ENCODE assay signal across 7 cellular contexts in the genomic region with DNA sequence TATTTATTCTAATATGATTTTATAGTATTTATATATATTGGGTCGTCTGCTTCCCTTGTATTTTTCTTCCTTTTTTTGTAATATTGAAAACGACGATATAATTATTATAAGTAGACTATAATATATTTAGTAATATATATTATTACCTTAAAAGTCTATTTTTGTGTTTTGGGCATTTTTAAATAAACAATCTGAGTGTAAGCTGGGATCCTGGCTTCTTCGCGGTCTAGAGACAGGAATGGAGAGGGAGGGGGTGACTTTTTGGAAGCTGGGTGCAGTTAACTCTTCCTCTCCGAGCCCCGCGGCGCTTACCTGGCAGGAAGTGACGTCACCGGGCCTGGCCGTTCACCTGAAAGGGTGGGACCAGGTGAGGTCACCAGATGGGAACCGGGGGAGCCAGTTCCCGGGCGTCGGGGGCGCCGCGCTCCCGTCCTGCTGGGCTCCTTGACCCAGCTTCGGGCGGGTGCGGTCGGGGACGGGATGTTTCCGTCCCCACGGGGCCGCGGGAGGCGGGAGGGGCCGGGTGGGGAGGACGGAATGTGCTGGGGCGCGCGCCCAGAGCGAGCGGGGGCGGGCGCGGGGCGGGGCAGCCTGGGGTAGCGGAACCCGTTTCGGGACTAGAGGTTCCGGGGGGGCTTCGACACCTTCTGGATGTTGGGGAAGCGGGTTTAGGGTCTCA. TPM values are rescaled to one million over a fixed set of nuclear protein-coding genes. Genes with fewer than 3 reads are reported as not detected.
DNase-seq lines count a peak whose midpoint lies in the region; ATAC-seq and TF ChIP-seq lines count a peak whose summit lies in the region.

No MANE protein-coding gene starts in this region.

- peak; percentile 68 for TF ChIP-seq POLR2A in GM18505 (IDR thresholded peaks at IDR 0.05; ENCODE audit: borderline replicate concordance, extremely low read depth, insufficient read depth, insufficient read length)

- intact Hi-C loops in activated CD4-positive, alpha-beta T cell treated with anti-CD3 and anti-CD28 coated beads for 36 hours (cut with DNase I, micrococcal nuclease): loop anchor here in 1 of 2 experiments (10.0 kb wide), 1 partner anchor 1205 kb away; no protein-coding TSS in a partner anchor
- intact Hi-C loops in left colon (cut with DNase I, micrococcal nuclease): no loop called here

- peak overlapping the region; percentile 92 for H3K27ac Mint-ChIP-seq in activated CD4-positive, alpha-beta T cell treated with anti-CD3 and anti-CD28 coated beads for 36 hours
- H3K27ac Mint-ChIP-seq in chondrocyte (ENCODE audit: unreplicated experiment): peak overlapping the region; percentile 94

- no peaks in the 10 kb centered on the region for H3K27me3 Mint-ChIP-seq in activated CD4-positive, alpha-beta T cell treated with anti-CD3 and anti-CD28 coated beads for 36 hours
- no peaks in the 10 kb centered on the region for H3K27me3 Mint-ChIP-seq in chondrocyte (ENCODE audit: low read depth)

- CTCF ChIA-PET in activated CD4-positive, alpha-beta T cell treated with anti-CD3 and anti-CD28 coated beads for 36 hours (lab: Charles Lee): interaction anchor here (0.6 to 5.9 kb wide), 3 partner anchors 12 to 62 kb away, joined by 3 to 34 read pairs (median 21); a partner anchor contains a TSS

- peaks cover 39% of the 10 kb centered on the region for H3K36me3 Mint-ChIP-seq in activated CD4-positive, alpha-beta T cell treated with anti-CD3 and anti-CD28 coated beads for 36 hours (ENCODE audit: low read depth)
- peaks cover 17% of the 10 kb centered on the region for H3K36me3 Mint-ChIP-seq in chondrocyte (ENCODE audit: low read depth)

- POLR2A ChIA-PET in activated CD4-positive, alpha-beta T cell treated with anti-CD3 and anti-CD28 coated beads for 36 hours (lab: Charles Lee): interaction anchor here (1.2 to 4.0 kb wide), 2 partner anchors 12 to 18 kb away, joined by 4 to 42 read pairs; no protein-coding TSS in a partner anchor

- peak overlapping the region; percentile 73 for H3K4me3 Mint-ChIP-seq in activated CD4-positive, alpha-beta T cell treated with anti-CD3 and anti-CD28 coated beads for 36 hours
- peak overlapping the region; percentile 90 for H3K4me3 Mint-ChIP-seq in chondrocyte (ENCODE audit: unreplicated experiment)

- ATAC-seq in GM18505 (IDR thresholded peaks at IDR 0.05; ENCODE audit: unreplicated experiment) (no peak), left colon (peak; percentile 31)
- peak; percentile 3 for ATAC-seq in activated CD4-positive, alpha-beta T cell treated with anti-CD3 and anti-CD28 coated beads for 36 hours

- DNase-seq in NCI-H2081 treated with DMSO at 0.1 percent for 48 hours (lab: John Stamatoyannopoulos, UW) (peak; percentile 35), chondrocyte (ENCODE audit: low spot score) (no peak), left colon (peak; percentile 95 to 97), foreskin melanocyte (no peak)
- DNase-seq in activated CD4-positive, alpha-beta T cell treated with anti-CD3 and anti-CD28 coated beads for 36 hours: peak; percentile 93
- peak; percentile 87 for DNase-seq in stimulated activated CD4-positive, alpha-beta T cell treated with anti-CD3 and anti-CD28 coated beads, Interleukin-1b, Interleukin-23, amount 100 ng/mL, for 48 hours

- H3K9me3 Mint-ChIP-seq in activated CD4-positive, alpha-beta T cell treated with anti-CD3 and anti-CD28 coated beads for 36 hours (ENCODE audit: low read depth): no peaks in the 10 kb centered on the region
- no peaks in the 10 kb centered on the region for H3K9me3 Mint-ChIP-seq in chondrocyte (ENCODE audit: low read depth)

- TF ChIP-seq CTCF in chondrocyte (IDR thresholded peaks at IDR 0.05): no peak

- peaks cover 40% of the 10 kb centered on the region for H3K4me1 Mint-ChIP-seq in activated CD4-positive, alpha-beta T cell treated with anti-CD3 and anti-CD28 coated beads for 36 hours
- peaks cover 52% of the 10 kb centered on the region for H3K4me1 Mint-ChIP-seq in chondrocyte (ENCODE audit: low read depth)

RNA-seq across cellular contexts. Expression of a gene that starts 2.7 kb away (rescaled TPM):
- 10 to 100 TPM; 69.1 to 69.3 TPM for total RNA-seq in activated CD4-positive, alpha-beta T cell treated with anti-CD3 and anti-CD28 coated beads for 36 hours
- total RNA-seq in chondrocyte: 30.2 to 55.7 TPM (median 46.3 TPM) in 3 replicates
- 100 to 1,000 TPM; 152 to 391 TPM for total RNA-seq in left colon

RNA-seq across cellular contexts. Expression of a gene that starts 3.1 kb away (rescaled TPM):
- 10 to 100 TPM; 46.0 to 65.5 TPM for total RNA-seq in activated CD4-positive, alpha-beta T cell treated with anti-CD3 and anti-CD28 coated beads for 36 hours
- 108 to 154 TPM (median 150 TPM) in 3 replicates for total RNA-seq in chondrocyte
- 1 to 10 TPM; 6.2 to 9.3 TPM for total RNA-seq in left colon

RNA-seq across cellular contexts. Expression of a gene that starts 18.2 kb away (rescaled TPM):
- 10 to 100 TPM; 24.0 to 34.6 TPM for total RNA-seq in activated CD4-positive, alpha-beta T cell treated with anti-CD3 and anti-CD28 coated beads for 36 hours
- total RNA-seq in chondrocyte: 27.0 to 31.1 TPM (median 28.7 TPM) in 3 replicates
- 10 to 100 TPM; 30.4 to 32.4 TPM for total RNA-seq in left colon

RNA-seq across cellular contexts. Expression of a gene that starts 18.4 kb away (rescaled TPM):
- 10 to 100 TPM; 40.4 to 54.2 TPM for total RNA-seq in activated CD4-positive, alpha-beta T cell treated with anti-CD3 and anti-CD28 coated beads for 36 hours
- total RNA-seq in chondrocyte (32.2 to 39.7 TPM (median 32.5 TPM) in 3 replicates), left colon (10 to 100 TPM; 30.5 to 31.2 TPM)

RNA-seq across cellular contexts. Expression of a gene that starts 26.4 kb away (rescaled TPM):
- 1,000 to 10,000 TPM; 3,146 to 3,331 TPM for total RNA-seq in activated CD4-positive, alpha-beta T cell treated with anti-CD3 and anti-CD28 coated beads for 36 hours
- total RNA-seq in chondrocyte: 1,022 to 1,375 TPM (median 1,065 TPM) in 3 replicates
- 1,000 to 10,000 TPM; 1,556 to 1,578 TPM for total RNA-seq in left colon

Comparison
In these comparisons a context has a peak if more than half of its experiments do, and no peak if none do; other contexts are left out.
1. DNase-seq: peak in NCI-H2081 treated with DMSO at 0.1 percent for 48 hours (single experiment), activated CD4-positive, alpha-beta T cell treated with anti-CD3 and anti-CD28 coated beads for 36 hours (single experiment), left colon (2 of 2) and stimulated activated CD4-positive, alpha-beta T cell treated with anti-CD3 and anti-CD28 coated beads, Interleukin-1b, Interleukin-23, amount 100 ng/mL, for 48 hours (single experiment); none in chondrocyte (single experiment) and foreskin melanocyte (single experiment).
2. RNA of a gene that starts 3.1 kb away (total RNA-seq): 108 to 154 TPM in chondrocyte and 46.0 to 65.5 TPM in activated CD4-positive, alpha-beta T cell treated with anti-CD3 and anti-CD28 coated beads for 36 hours; 6.2 to 9.3 TPM in left colon; every median in the first group is over 4 times any median in the second.